10 cellular contexts compared by ENCODE assay signal in genomic region chr3:126266850-126267168, GRCh38.
DNase-seq lines count a peak whose midpoint lies in the region; ATAC-seq, FAIRE-seq and TF ChIP-seq lines count a peak whose summit lies in the region.
"Had no signal": no experiment of that assay in that cellular context is flagged by ENCODE, and none has a peak within 500 bp of the region (broad histone marks: within the 10 kb centered on the region; RNA-seq: fewer than 3 reads in every experiment).

No MANE protein-coding gene starts in this region.

- no peaks in the 10 kb centered on the region for H3K9me2 ChIP-seq in Karpas-422 (replicated peaks; ENCODE audit: insufficient read depth, low read length)

- H3K27ac Mint-ChIP-seq in Calu3 (ENCODE audit: unreplicated experiment) = no peak overlapping the region
- H3K27ac Mint-ChIP-seq: CD14-positive monocyte had no signal

- H3K9me3 Mint-ChIP-seq in Calu3 (ENCODE audit: low read depth, unreplicated experiment) = peaks cover 2% of the 10 kb centered on the region

- in situ Hi-C loops in K562 (cut with MboI) = no loop called here

- TF ChIP-seq POLR2A in K562 (conservative IDR thresholded peaks at IDR 0.05) = no peak

- TF ChIP-seq CTCF in Calu3 (IDR thresholded peaks at IDR 0.05; ENCODE audit: unreplicated experiment) (no peak), K562 (IDR thresholded peaks at IDR 0.05 in 2 of 3, conservative IDR thresholded peaks at IDR 0.05 in 1 of 3; ENCODE audit: insufficient read depth in 2 of 3, low read depth in 1 of 3, low read length in 3 of 3) (no peak)

- H3K9me1 ChIP-seq in K562 (ENCODE audit: control insufficient read depth, insufficient read depth, low read length) = no peaks in the 10 kb centered on the region

- H3K27me3 ChIP-seq in K562 (ENCODE audit: control insufficient read depth in 2 of 2, insufficient read depth in 2 of 2, low read length in 2 of 2) (peaks cover 5 to 44% of the 10 kb centered on the region in 2 experiments; a peak in 4 of 5 replicates), rectal smooth muscle tissue (ENCODE audit: control insufficient read depth, insufficient read depth, low read length) (no peaks in the 10 kb centered on the region), Karpas-422 (ENCODE audit: low read length) (no peaks in the 10 kb centered on the region)

- no peaks in the 10 kb centered on the region for H3K36me3 ChIP-seq in K562 (ENCODE audit: control insufficient read depth, insufficient read depth, low read length)
- no peaks in the 10 kb centered on the region for H3K36me3 ChIP-seq in rectal smooth muscle tissue (ENCODE audit: control insufficient read depth, insufficient read depth, low read length)
- H3K36me3 ChIP-seq in Karpas-422 (ENCODE audit: insufficient read depth, low read length) = no peaks in the 10 kb centered on the region

- no peak for ATAC-seq in K562

- no peaks in the 10 kb centered on the region for H3K9me3 ChIP-seq in K562 (replicated peaks; ENCODE audit: control insufficient read depth, insufficient read depth, low read depth, low read length)
- H3K9me3 ChIP-seq in Karpas-422 (ENCODE audit: low read length) = no peaks in the 10 kb centered on the region

- H3K79me2 ChIP-seq in K562 (ENCODE audit: control insufficient read depth, insufficient read depth, low read length) (no peaks in the 10 kb centered on the region), Karpas-422 (ENCODE audit: low read length) (no peaks in the 10 kb centered on the region)

- intact Hi-C loops in Calu3 (cut with micrococcal nuclease; ENCODE audit: unreplicated experiment) = no loop called here
- intact Hi-C loops in K562 (cut with micrococcal nuclease) = no loop called here

- no peak for TF ChIP-seq RAD21 in K562 (CRISPR knock-in tag; conservative IDR thresholded peaks at IDR 0.05 in 1 of 2, IDR thresholded peaks at IDR 0.05 in 1 of 2)

- H4K20me1 ChIP-seq in K562 (replicated peaks; ENCODE audit: control insufficient read depth, insufficient read depth, low read length) = no peaks in the 10 kb centered on the region
- no peaks in the 10 kb centered on the region for H4K20me1 ChIP-seq in Karpas-422 (ENCODE audit: insufficient read depth, low read depth, low read length)

- TF ChIP-seq EP300 in K562 (IDR thresholded peaks at IDR 0.05; ENCODE audit: low read length) = no peak

- H3K4me3 Mint-ChIP-seq in Calu3 (ENCODE audit: low read depth, unreplicated experiment) = peak overlapping the region; percentile 77

- WGBS in K562 (ENCODE audit: insufficient coverage, low coverage, missing lambda C conversion rate) = 0% methylated on average over 5 of the region's 8 CpGs

- POLR2A ChIA-PET in K562 (lab: Yijun Ruan, JAX) = no interaction called here

- BruUV-seq in Calu3 (replicated peaks; lab: Mats Ljungman, UMichigan) (no TSS peak), K562 (replicated peaks; lab: Mats Ljungman, UMichigan) (no TSS peak)

- no peak overlapping the region for H2AFZ ChIP-seq in K562 (ENCODE audit: low read depth, low read length)
- no peak overlapping the region for H2AFZ ChIP-seq in Karpas-422 (ENCODE audit: low read length)

- no peak overlapping the region for H3K9ac ChIP-seq in K562 (ENCODE audit: insufficient read depth in 1 of 2, low read depth in 2 of 2, low read length in 2 of 2)
- H3K9ac ChIP-seq in rectal smooth muscle tissue (ENCODE audit: low read length) = peak overlapping the region; percentile 4
- no peak overlapping the region for H3K9ac ChIP-seq in Karpas-422 (ENCODE audit: low read length)

- H3K36me3 Mint-ChIP-seq in Calu3 (ENCODE audit: insufficient read depth, unreplicated experiment) = peaks cover 13% of the 10 kb centered on the region
- H3K36me3 Mint-ChIP-seq: CD14-positive monocyte had no signal

- H3K4me1 ChIP-seq in K562 (replicated peaks in 1 of 2; ENCODE audit: control insufficient read depth in 2 of 2, insufficient read depth in 2 of 2, low read length in 2 of 2) (peaks cover 0 to 9% of the 10 kb centered on the region in 2 experiments; a peak in 2 of 5 replicates), rectal smooth muscle tissue (ENCODE audit: control insufficient read depth, insufficient read depth, low read length) (peaks cover 20% of the 10 kb centered on the region), Karpas-422 (ENCODE audit: low read length) (no peaks in the 10 kb centered on the region)

- no peak for FAIRE-seq in K562 (lab: Jason Lieb, UNC)

- H3K4me1 Mint-ChIP-seq in Calu3 (ENCODE audit: low read depth, unreplicated experiment) = peaks cover 31% of the 10 kb centered on the region

- no peak overlapping the region for H3K4me2 ChIP-seq in K562 (ENCODE audit: insufficient read depth, low read length)
- no peak overlapping the region for H3K4me2 ChIP-seq in Karpas-422 (ENCODE audit: low read depth, low read length, poor library complexity, severe bottlenecking)

- no peaks in the 10 kb centered on the region for H3K27me3 Mint-ChIP-seq in Calu3 (ENCODE audit: unreplicated experiment)

- CTCF ChIA-PET in Calu3 (lab: Charles Lee) = interaction anchor here (1.2 kb wide), 1 partner anchor 12 kb away, joined by 3 read pairs; no protein-coding TSS in a partner anchor
- CTCF ChIA-PET in K562 (lab: Yijun Ruan, JAX; ENCODE audit: low intra/inter-chr PET ratio) = no interaction called here

- H3K4me3 ChIP-seq in K562 = no peak overlapping the region
- H3K4me3 ChIP-seq in iPS-11a (ENCODE audit: low read depth, low read length) = peak overlapping the region; percentile 44
- peak overlapping the region; percentile 46 for H3K4me3 ChIP-seq in rectal smooth muscle tissue (ENCODE audit: low read length)
- no peak overlapping the region for H3K4me3 ChIP-seq in Karpas-422 (ENCODE audit: low read length)

- DNase-seq in Calu3 = no peak
- DNase-seq in K562 (ENCODE audit: extremely low read depth in 1 of 4, low spot score in 3 of 4) = no peak
- DNase-seq in mesenteric fat pad (ENCODE audit: low spot score) = no peak
- no peak for DNase-seq in Karpas-422
- DNase-seq in stimulated activated CD4-positive, alpha-beta T cell treated with anti-CD3 and anti-CD28 coated beads, Interleukin-1b, Interleukin-23, amount 100 ng/mL, for 48 hours = no peak
- no peak for DNase-seq in NCI-H69 (lab: John Stamatoyannopoulos, UW)
- DNase-seq: effector CD8-positive, alpha-beta T cell had no signal

- H3K27ac ChIP-seq in K562 (ENCODE audit: extremely low read depth, low read depth, low read length) (no peak overlapping the region), rectal smooth muscle tissue (ENCODE audit: low read depth, low read length) (peak overlapping the region; percentile 77), Karpas-422 (ENCODE audit: low read length) (no peak overlapping the region)

TF ChIP-seq in K562, 482 proteins besides CTCF, POLR2A, EP300 and RAD21:
- no peak for TF ChIP-seq NFIC (IDR thresholded peaks at IDR 0.05)
- TF ChIP-seq TCF15 (CRISPR knock-in tag; IDR thresholded peaks at IDR 0.05) = no peak
- peak; percentile 69 for TF ChIP-seq ZKSCAN1 (IDR thresholded peaks at IDR 0.05; ENCODE audit: low read depth, low read length)

Comparison
In these comparisons a context has a peak if more than half of its experiments do, and no peak if none do; other contexts are left out.
1. H3K4me3 ChIP-seq: peak in iPS-11a (single experiment) and rectal smooth muscle tissue (single experiment); none in K562 (single experiment) and Karpas-422 (single experiment).